10 cellular contexts compared by ENCODE assay signal in the genomic region with DNA sequence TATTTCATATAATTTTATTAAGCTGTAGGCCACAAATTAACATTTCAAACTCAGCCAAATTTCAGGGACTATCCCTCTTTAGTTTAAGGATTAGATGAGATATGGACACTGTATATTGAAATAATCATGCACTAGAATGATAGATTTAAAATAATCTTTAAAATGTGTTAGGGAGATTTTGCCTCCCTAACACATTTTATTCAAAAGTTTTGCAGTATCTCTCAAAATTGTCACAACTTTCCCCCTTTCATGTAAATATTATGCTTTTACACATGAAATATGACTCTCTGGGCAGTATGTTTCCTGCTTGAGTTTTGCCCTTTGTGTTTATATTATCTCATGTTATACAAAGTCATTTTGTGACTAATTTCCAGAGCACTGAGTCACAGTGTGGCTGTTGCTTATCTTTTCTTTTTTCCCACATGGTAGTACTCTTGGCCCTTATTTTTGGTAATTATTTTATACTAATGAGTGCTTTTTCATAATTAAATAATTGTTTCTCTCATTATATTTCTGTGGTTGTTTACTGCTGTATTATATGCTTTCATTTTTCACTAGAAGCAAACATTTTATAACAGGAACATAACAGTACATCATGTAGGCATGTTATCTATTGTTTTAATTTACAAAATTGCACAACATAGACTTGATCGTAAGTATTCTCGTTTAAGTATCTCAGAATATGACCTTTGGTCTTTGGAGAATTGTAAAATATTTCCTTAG. TPM values are rescaled to one million over a fixed set of nuclear protein-coding genes. Genes with fewer than 3 reads are reported as not detected.
DNase-seq lines count a peak whose midpoint lies in the region; ATAC-seq, FAIRE-seq and TF ChIP-seq lines count a peak whose summit lies in the region.
"Had no signal": no experiment of that assay in that cellular context is flagged by ENCODE, and none has a peak within 500 bp of the region (broad histone marks: within the 10 kb centered on the region; RNA-seq: fewer than 3 reads in every experiment).

No MANE protein-coding gene starts in this region.

- H3K27ac ChIP-seq in RWPE2 (ENCODE audit: poor library complexity, severe bottlenecking), result peak overlapping the region; percentile 39
- H3K27ac ChIP-seq in gastroesophageal sphincter, result peak overlapping the region in 3 of 4 donors; percentile 46 to 71 (median 61)
- peak overlapping the region in 7 of 8 donors; percentile 15 to 80 (median 57) for H3K27ac ChIP-seq in spleen

- intact Hi-C loops in spleen (cut with DNase I; ENCODE audit: low total_unique reads), result no loop called here

- H3K4me1 ChIP-seq in RWPE2 (ENCODE audit: insufficient read depth, poor library complexity, severe bottlenecking) (peaks cover 21% of the 10 kb centered on the region), gastroesophageal sphincter (no peaks in the 10 kb centered on the region), spleen (peaks cover 0 to 28% (median 7%) of the 10 kb centered on the region in 6 donors)

- no peak for FAIRE-seq in HTR-8/SVneo (lab: Jason Lieb, UNC)

- peak overlapping the region; percentile 21 for H3K4me3 ChIP-seq in RWPE2 (ENCODE audit: severe bottlenecking)
- peak overlapping the region; percentile 50 to 59 for H3K4me3 ChIP-seq in gastroesophageal sphincter
- H3K4me3 ChIP-seq in spleen, result peak overlapping the region; percentile 18 to 64 (median 35)

- H3K9me3 ChIP-seq in RWPE2 (ENCODE audit: severe bottlenecking) (no peaks in the 10 kb centered on the region), gastroesophageal sphincter (no peaks in the 10 kb centered on the region), spleen (peaks cover 0 to 5% (median 0%) of the 10 kb centered on the region in 8 donors)

- H3K36me3 ChIP-seq in RWPE2 (ENCODE audit: low read depth) (no peaks in the 10 kb centered on the region), gastroesophageal sphincter (no peaks in the 10 kb centered on the region), spleen (no peaks in the 10 kb centered on the region)

- DNase-seq in RWPE2 (ENCODE audit: low spot score), result no peak
- DNase-seq in spleen, result no peak
- DNase-seq in T1000 (lab: John Stamatoyannopoulos, UW), result no peak
- no peak for DNase-seq in NCI-H2107 (lab: John Stamatoyannopoulos, UW)
- DNase-seq in NCI-H146 treated with DMSO at 0.1 percent for 48 hours (lab: John Stamatoyannopoulos, UW; ENCODE audit: unreplicated experiment), result no peak
- DNase-seq in HTR-8/SVneo (ENCODE audit: insufficient read length, low spot score), result no peak
- DNase-seq: activated naive CD8-positive, alpha-beta T cell treated with anti-CD3 and anti-CD28 coated beads, Interleukin-2, amount 10 ng/mL, durations not matched to agents 7 days and 5 days; stimulated activated naive B cell treated with anti-CD40 and anti-IgM and Interleukin-4, amounts not matched to agents 10 μg/mL and 1 μg/mL and 100 μg/mL, for 72 hours had no signal

- H3K27me3 ChIP-seq in RWPE2 (ENCODE audit: insufficient read depth, poor library complexity, severe bottlenecking), result no peaks in the 10 kb centered on the region
- H3K27me3 ChIP-seq in gastroesophageal sphincter, result no peaks in the 10 kb centered on the region
- H3K27me3 ChIP-seq in spleen (replicated peaks in 1 of 7), result no peaks in the 10 kb centered on the region

- no peak for TF ChIP-seq POLR2A in gastroesophageal sphincter (IDR thresholded peaks at IDR 0.05)
- TF ChIP-seq POLR2A in spleen (IDR thresholded peaks at IDR 0.05), result no peak

- 17 to 50% methylated on average over 2 of the region's 2 CpGs for WGBS in gastroesophageal sphincter (ENCODE audit: low coverage in 1 of 2), 2 donors
- WGBS in spleen, 5 donors, result 3 to 9% (median 5%) methylated on average over 2 of the region's 2 CpGs

- TF ChIP-seq EP300 in gastroesophageal sphincter (IDR thresholded peaks at IDR 0.05), result no peak

- TF ChIP-seq CTCF in RWPE2 (IDR thresholded peaks at IDR 0.05; ENCODE audit: poor library complexity, severe bottlenecking) (no peak), gastroesophageal sphincter (IDR thresholded peaks at IDR 0.05) (no peak), spleen (IDR thresholded peaks at IDR 0.05 in 8 of 11, conservative IDR thresholded peaks at IDR 0.05 in 3 of 11) (no peak)

- peak; percentile 48 for ATAC-seq in GM21390 (IDR thresholded peaks at IDR 0.05; ENCODE audit: unreplicated experiment)
- ATAC-seq in RWPE2 (ENCODE audit: low read depth), result peak; percentile 99
- ATAC-seq in gastroesophageal sphincter, result no peak

RNA-seq across cellular contexts. Expression of a gene that starts 1.1 kb away (rescaled TPM):
- 100 to 1,000 TPM in 1 of 4 donors, 10 to 100 TPM in 3; 42.6 to 141 (median 66.1) TPM for total RNA-seq in gastroesophageal sphincter
- total RNA-seq in spleen, result 100 to 1,000 TPM in 1 of 7 donors, 10 to 100 TPM in 6; 38.0 to 117 (median 57.4) TPM
- polyA plus RNA-seq in spleen, result 10 to 100 TPM in 2 of 3 donors, 1 to 10 TPM in 1; 7.4 to 18.4 (median 12.0) TPM
